Comparison of ENCODE assay signal across 30 cellular contexts in the genomic region with DNA sequence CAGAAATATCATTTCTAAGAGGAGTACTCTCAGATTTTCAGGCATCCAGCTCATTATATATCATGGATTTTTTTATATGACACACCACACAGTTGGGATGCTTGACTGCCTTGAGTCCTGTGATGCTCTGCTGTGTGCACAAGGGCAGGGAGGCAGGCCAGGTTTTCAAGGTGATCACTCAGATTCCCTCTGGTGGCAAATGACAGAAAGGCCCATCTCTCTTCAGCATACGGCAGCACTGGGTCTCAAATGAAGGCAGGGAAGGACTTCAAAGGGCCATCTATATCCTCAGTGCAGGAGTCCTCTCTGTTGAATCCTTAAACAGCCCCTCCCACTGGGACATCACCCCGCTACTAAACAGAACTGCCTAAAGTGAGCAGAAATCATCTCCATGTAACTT.
"Had no signal": no experiment of that assay in that cellular context is flagged by ENCODE, and none has a peak within 500 bp of the region (broad histone marks: within the 10 kb centered on the region; RNA-seq: fewer than 3 reads in every experiment).

No MANE protein-coding gene starts in this region.

- H3K27me3 Mint-ChIP-seq: activated CD4-positive, alpha-beta memory T cell treated with anti-CD3 and anti-CD28 coated beads, Interleukin-2, amount 10 ng/mL, durations not matched to agents 7 days and 5 days; activated CD4-positive, alpha-beta T cell treated with anti-CD3 and anti-CD28 coated beads for 36 hours; activated naive CD8-positive, alpha-beta T cell; activated T-helper 17 cell treated with anti-CD3 and anti-CD28 coated beads, Interleukin-2, amount 50 U/mL, for 72 hours; brain; central memory CD8-positive, alpha-beta T cell; T-helper 17 cell had no signal

- H3K27ac Mint-ChIP-seq: activated CD4-positive, alpha-beta memory T cell treated with anti-CD3 and anti-CD28 coated beads, Interleukin-2, amount 10 ng/mL, durations not matched to agents 7 days and 5 days; activated CD4-positive, alpha-beta T cell treated with anti-CD3 and anti-CD28 coated beads for 36 hours; activated naive CD4-positive, alpha-beta T cell treated with anti-CD3 and anti-CD28 coated beads for 36 hours; activated naive CD8-positive, alpha-beta T cell; activated T-helper 17 cell treated with anti-CD3 and anti-CD28 coated beads, Interleukin-2, amount 50 U/mL, for 72 hours; brain; T-helper 17 cell had no signal

- H3K27me3 ChIP-seq: SJSA1 had no signal

- H3K27ac ChIP-seq: SJSA1 had no signal

- H3K9me3 Mint-ChIP-seq: activated CD4-positive, alpha-beta memory T cell treated with anti-CD3 and anti-CD28 coated beads, Interleukin-2, amount 10 ng/mL, durations not matched to agents 7 days and 5 days; activated naive CD4-positive, alpha-beta T cell treated with anti-CD3 and anti-CD28 coated beads for 36 hours; activated T-helper 17 cell treated with anti-CD3 and anti-CD28 coated beads, Interleukin-2, amount 50 U/mL, for 72 hours; brain; central memory CD8-positive, alpha-beta T cell had no signal

- DNase-seq: activated CD4-positive, alpha-beta memory T cell treated with anti-CD3 and anti-CD28 coated beads, Interleukin-2, amount 10 ng/mL, durations not matched to agents 7 days and 5 days; activated CD4-positive, alpha-beta T cell treated with anti-CD3 and anti-CD28 coated beads for 36 hours; activated CD4-positive, alpha-beta T cell treated with anti-CD3 and anti-CD28 coated beads, Interleukin-2, amount 50 U/mL, for 1 hour; activated gamma-delta T cell; activated naive CD4-positive, alpha-beta T cell treated with anti-CD3 and anti-CD28 coated beads for 36 hours; activated T-cell treated with anti-CD3 and anti-CD28 coated beads for 4 hours; activated T-cell treated with anti-CD3 and anti-CD28 coated beads, Interleukin-2, amount 50 U/mL, for 48 hours; amygdala; KBM-7; NCI-H1092 treated with DMSO at 0.1 percent for 48 hours; NCI-H1417 treated with DMSO at 0.1 percent for 48 hours; NCI-H1694 treated with DMSO at 0.1 percent for 48 hours; NCI-H2029 treated with DMSO at 0.1 percent for 48 hours; NCI-H345; NCI-H510A; NCI-H526 treated with DMSO at 0.1 percent for 48 hours; PC-3; SHP77; SW 1271; T-helper 17 cell; T-helper 9 cell had no signal

- H3K4me3 ChIP-seq: SJSA1 had no signal

- H3K9me3 ChIP-seq: SJSA1 had no signal

- FAIRE-seq: astrocyte, RCC 7860, TTC549 had no signal

- ATAC-seq: activated CD4-positive, alpha-beta T cell treated with anti-CD3 and anti-CD28 coated beads for 36 hours; activated T-helper 17 cell treated with anti-CD3 and anti-CD28 coated beads, Interleukin-2, amount 50 U/mL, for 72 hours; PC-3; SK-N-SH treated with all-trans-retinoic acid at 6 μM for 48 hours; T-helper 17 cell had no signal

- H3K4me1 Mint-ChIP-seq: activated CD4-positive, alpha-beta T cell treated with anti-CD3 and anti-CD28 coated beads for 36 hours; activated T-helper 17 cell treated with anti-CD3 and anti-CD28 coated beads, Interleukin-2, amount 50 U/mL, for 72 hours; brain; central memory CD8-positive, alpha-beta T cell; T-helper 17 cell had no signal

- H3K4me3 Mint-ChIP-seq: activated CD4-positive, alpha-beta memory T cell treated with anti-CD3 and anti-CD28 coated beads, Interleukin-2, amount 10 ng/mL, durations not matched to agents 7 days and 5 days; activated CD4-positive, alpha-beta T cell treated with anti-CD3 and anti-CD28 coated beads for 36 hours; activated naive CD4-positive, alpha-beta T cell treated with anti-CD3 and anti-CD28 coated beads for 36 hours; activated naive CD8-positive, alpha-beta T cell; activated T-helper 17 cell treated with anti-CD3 and anti-CD28 coated beads, Interleukin-2, amount 50 U/mL, for 72 hours; brain; central memory CD8-positive, alpha-beta T cell; T-helper 17 cell had no signal
